ENCODE assay signal across 21 cellular contexts in the genomic region with DNA sequence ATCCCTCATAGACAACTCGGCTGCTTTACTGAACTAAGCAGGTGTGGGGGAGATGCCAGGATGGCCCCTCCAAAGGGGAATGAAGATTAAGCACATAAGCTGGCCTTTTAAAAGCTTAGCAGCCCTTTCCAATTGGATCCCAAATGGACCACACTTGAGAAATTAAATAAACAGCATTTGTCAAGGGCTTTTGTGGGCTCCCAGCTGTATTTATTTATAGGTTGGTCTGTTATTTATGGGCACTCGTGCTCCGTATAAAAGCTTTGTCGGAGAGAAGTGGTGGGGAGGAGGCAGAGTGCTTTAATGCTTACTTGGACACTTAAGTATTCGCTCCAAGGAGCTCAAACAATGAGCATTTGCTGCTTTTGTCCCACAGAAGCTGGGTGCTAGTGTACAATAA.
DNase-seq lines count a peak whose midpoint lies in the region; ATAC-seq and TF ChIP-seq lines count a peak whose summit lies in the region.
"Had no signal": no experiment of that assay in that cellular context is flagged by ENCODE, and none has a peak within 500 bp of the region (broad histone marks: within the 10 kb centered on the region; RNA-seq: fewer than 3 reads in every experiment).

No MANE protein-coding gene starts in this region.

- no peaks in the 10 kb centered on the region for H3K9me3 ChIP-seq in mesenchymal stem cell (ENCODE audit: control insufficient read depth, low read length)
- H3K9me3 ChIP-seq in suprapubic skin, result no peaks in the 10 kb centered on the region
- H3K9me3 ChIP-seq: neutrophil, right atrium auricular region had no signal

- no peak overlapping the region for H3K9ac ChIP-seq in mesenchymal stem cell (ENCODE audit: low read length)

- no peak overlapping the region for H2BK15ac ChIP-seq in mesenchymal stem cell (ENCODE audit: low read depth, poor library complexity, severe bottlenecking)

- H3K23ac ChIP-seq in mesenchymal stem cell (ENCODE audit: low read length in 2 of 2), result no peak overlapping the region

- H3K14ac ChIP-seq in mesenchymal stem cell (ENCODE audit: low read length in 2 of 2), result no peak overlapping the region

- no peak overlapping the region for H3K27ac ChIP-seq in mesenchymal stem cell (ENCODE audit: low read length, poor library complexity, severe bottlenecking)
- H3K27ac ChIP-seq in suprapubic skin, result no peak overlapping the region
- no peak overlapping the region for H3K27ac ChIP-seq in coronary artery
- H3K27ac ChIP-seq: cardiac muscle cell, epithelial cell of prostate, neutrophil, right atrium auricular region had no signal

- H3K27me3 ChIP-seq in mesenchymal stem cell (ENCODE audit: control insufficient read depth in 1 of 2, insufficient read depth in 1 of 2, low read length in 2 of 2), result no peaks in the 10 kb centered on the region
- H3K27me3 ChIP-seq in suprapubic skin, result no peaks in the 10 kb centered on the region
- H3K27me3 ChIP-seq: cardiac muscle cell, neutrophil, right atrium auricular region had no signal

- H3K4me1 ChIP-seq in mesenchymal stem cell (ENCODE audit: control insufficient read depth, insufficient read depth, low read depth, low read length) (no peaks in the 10 kb centered on the region), suprapubic skin (no peaks in the 10 kb centered on the region)
- H3K4me1 ChIP-seq: right atrium auricular region had no signal

- no peak overlapping the region for H3K27ac Mint-ChIP-seq in WTC11
- H3K27ac Mint-ChIP-seq: activated CD4-positive, alpha-beta T cell treated with anti-CD3 and anti-CD28 coated beads for 36 hours; activated naive CD8-positive, alpha-beta T cell treated with anti-CD3 and anti-CD28 coated beads, Interleukin-2, amount 50 U/mL, for 24 hours; activated T-helper 2 cell treated with anti-CD3 and anti-CD28 coated beads, Interferon-gamma antibody, Interleukin-2, Interleukin-4, amounts not matched to agents 10 μg/mL and 5 μg/mL and 100 μg/mL, durations not matched to agents 14 hours and 24 hours and 36 hours; CD14-positive monocyte had no signal

- no peak overlapping the region for H3K4ac ChIP-seq in mesenchymal stem cell (ENCODE audit: low read depth in 1 of 2, low read length in 2 of 2)

- no peak for TF ChIP-seq POLR2A in suprapubic skin (IDR thresholded peaks at IDR 0.05)

- no peak for ATAC-seq in WTC11
- ATAC-seq: activated CD4-positive, alpha-beta T cell treated with anti-CD3 and anti-CD28 coated beads for 36 hours; activated naive CD8-positive, alpha-beta T cell treated with anti-CD3 and anti-CD28 coated beads, Interleukin-2, amount 50 U/mL, for 24 hours had no signal

- POLR2A ChIA-PET in WTC11 (lab: Charles Lee), result no interaction called here

- TF ChIP-seq CTCF in WTC11 (IDR thresholded peaks at IDR 0.05) (no peak), suprapubic skin (IDR thresholded peaks at IDR 0.05) (no peak), coronary artery (IDR thresholded peaks at IDR 0.05) (no peak)

- no peak overlapping the region for H3K4me3 ChIP-seq in mesenchymal stem cell (ENCODE audit: insufficient read depth in 1 of 2, low read depth in 1 of 2, low read length in 2 of 2)
- H3K4me3 ChIP-seq in suprapubic skin, result no peak overlapping the region
- H3K4me3 ChIP-seq in coronary artery, result no peak overlapping the region
- H3K4me3 ChIP-seq: cardiac muscle cell, right atrium auricular region had no signal

- no peak overlapping the region for H2BK5ac ChIP-seq in mesenchymal stem cell (ENCODE audit: low read depth, low read length, poor library complexity, severe bottlenecking)

- TF ChIP-seq EP300 in suprapubic skin (IDR thresholded peaks at IDR 0.05), result no peak

- H3K4me1 Mint-ChIP-seq in WTC11, result peaks cover 18% of the 10 kb centered on the region; the same call in 1 of the 2 replicates
- H3K4me1 Mint-ChIP-seq: activated CD4-positive, alpha-beta T cell treated with anti-CD3 and anti-CD28 coated beads for 36 hours; activated naive CD8-positive, alpha-beta T cell treated with anti-CD3 and anti-CD28 coated beads, Interleukin-2, amount 50 U/mL, for 24 hours; CD14-positive monocyte had no signal

- no peak overlapping the region for H2BK120ac ChIP-seq in mesenchymal stem cell (ENCODE audit: low read depth, low read length)

- H3K79me1 ChIP-seq in mesenchymal stem cell (replicated peaks; ENCODE audit: low read length, poor library complexity, severe bottlenecking), result no peaks in the 10 kb centered on the region

- H4K91ac ChIP-seq in mesenchymal stem cell (ENCODE audit: low read length), result no peak overlapping the region

- no peaks in the 10 kb centered on the region for H3K36me3 Mint-ChIP-seq in WTC11
- H3K36me3 Mint-ChIP-seq: CD14-positive monocyte had no signal

- no peak overlapping the region for H3K4me3 Mint-ChIP-seq in WTC11
- H3K4me3 Mint-ChIP-seq: activated CD4-positive, alpha-beta T cell treated with anti-CD3 and anti-CD28 coated beads for 36 hours; activated naive CD8-positive, alpha-beta T cell treated with anti-CD3 and anti-CD28 coated beads, Interleukin-2, amount 50 U/mL, for 24 hours; CD14-positive monocyte had no signal

- H2AK5ac ChIP-seq in mesenchymal stem cell (ENCODE audit: low read length, severe bottlenecking), result no peak overlapping the region

- no peak overlapping the region for H3K18ac ChIP-seq in mesenchymal stem cell (ENCODE audit: low read depth in 1 of 2, low read length in 2 of 2)

- H3K4me2 ChIP-seq in mesenchymal stem cell (ENCODE audit: low read length, poor library complexity, severe bottlenecking), result no peak overlapping the region

- DNase-seq in DMS79 (lab: John Stamatoyannopoulos, UW), result peak; percentile 99
- peak; percentile 97 for DNase-seq in NCI-H187 treated with DMSO at 0.1 percent for 48 hours (lab: John Stamatoyannopoulos, UW)
- peak; percentile 85 for DNase-seq in NCI-H748 treated with DMSO at 0.1 percent for 48 hours (lab: John Stamatoyannopoulos, UW)
- DNase-seq in mesenchymal stem cell, result peak; percentile 62
- DNase-seq in WTC11 (ENCODE audit: low spot score), result no peak
- DNase-seq in suprapubic skin (ENCODE audit: low spot score in 2 of 2), result no peak
- DNase-seq in coronary artery (ENCODE audit: low spot score), result no peak
- DNase-seq in RPMI8226, result no peak
- DNase-seq: activated CD4-positive, alpha-beta T cell treated with anti-CD3 and anti-CD28 coated beads for 36 hours; activated naive CD8-positive, alpha-beta T cell treated with anti-CD3 and anti-CD28 coated beads, Interleukin-2, amount 50 U/mL, for 24 hours; DMS 273 treated with DMSO at 0.1 percent for 48 hours; NCI-H2081; stimulated activated CD4-positive, alpha-beta T cell treated with anti-CD3 and anti-CD28 coated beads, Interleukin-15, amount 100 ng/mL, for 24 hours; stimulated activated naive CD4-positive, alpha-beta T cell treated with Interleukin-2 at 50 U/mL for 16 hours; trophoblast cell had no signal

- 28% methylated on average over 5 of the region's 5 CpGs for WGBS in mesenchymal stem cell
- 59% methylated on average over 5 of the region's 5 CpGs for WGBS in suprapubic skin

- no peaks in the 10 kb centered on the region for H3K27me3 Mint-ChIP-seq in WTC11 (ENCODE audit: low read depth)
- H3K27me3 Mint-ChIP-seq: activated naive CD8-positive, alpha-beta T cell treated with anti-CD3 and anti-CD28 coated beads, Interleukin-2, amount 50 U/mL, for 24 hours had no signal

- H2BK12ac ChIP-seq in mesenchymal stem cell (ENCODE audit: low read length in 2 of 2), result no peak overlapping the region

- CTCF ChIA-PET in WTC11 (lab: Charles Lee), result no interaction called here

- peaks cover 14% of the 10 kb centered on the region for H3K9me3 Mint-ChIP-seq in WTC11
- H3K9me3 Mint-ChIP-seq: activated naive CD8-positive, alpha-beta T cell treated with anti-CD3 and anti-CD28 coated beads, Interleukin-2, amount 50 U/mL, for 24 hours had no signal

- no peaks in the 10 kb centered on the region for H3K36me3 ChIP-seq in mesenchymal stem cell (ENCODE audit: control insufficient read depth in 1 of 2, insufficient read depth in 2 of 2, low read depth in 1 of 2, low read length in 2 of 2)
- H3K36me3 ChIP-seq in suprapubic skin, result no peaks in the 10 kb centered on the region
- H3K36me3 ChIP-seq: cardiac muscle cell, neutrophil, right atrium auricular region had no signal

- no peak overlapping the region for H4K8ac ChIP-seq in mesenchymal stem cell (ENCODE audit: low read length)

- H2AFZ ChIP-seq in mesenchymal stem cell (ENCODE audit: low read depth, low read length), result no peak overlapping the region

TF ChIP-seq in WTC11, 78 proteins besides CTCF, POLR2A, EP300 and RAD21:
- TF ChIP-seq NR2C2 (CRISPR knock-in tag; IDR thresholded peaks at IDR 0.05) (no peak), ZNF121 (CRISPR knock-in tag; IDR thresholded peaks at IDR 0.05) (no peak)

Comparison
In these comparisons a context has a peak if more than half of its experiments do, and no peak if none do; other contexts are left out.
1. DNase-seq: peak in DMS79 (single experiment), NCI-H187 treated with DMSO at 0.1 percent for 48 hours (single experiment), NCI-H748 treated with DMSO at 0.1 percent for 48 hours (single experiment) and mesenchymal stem cell (single experiment); none in WTC11 (single experiment), suprapubic skin (0 of 2), coronary artery (single experiment) and RPMI8226 (single experiment).